9 cellular contexts compared by ENCODE assay signal in the genomic region with DNA sequence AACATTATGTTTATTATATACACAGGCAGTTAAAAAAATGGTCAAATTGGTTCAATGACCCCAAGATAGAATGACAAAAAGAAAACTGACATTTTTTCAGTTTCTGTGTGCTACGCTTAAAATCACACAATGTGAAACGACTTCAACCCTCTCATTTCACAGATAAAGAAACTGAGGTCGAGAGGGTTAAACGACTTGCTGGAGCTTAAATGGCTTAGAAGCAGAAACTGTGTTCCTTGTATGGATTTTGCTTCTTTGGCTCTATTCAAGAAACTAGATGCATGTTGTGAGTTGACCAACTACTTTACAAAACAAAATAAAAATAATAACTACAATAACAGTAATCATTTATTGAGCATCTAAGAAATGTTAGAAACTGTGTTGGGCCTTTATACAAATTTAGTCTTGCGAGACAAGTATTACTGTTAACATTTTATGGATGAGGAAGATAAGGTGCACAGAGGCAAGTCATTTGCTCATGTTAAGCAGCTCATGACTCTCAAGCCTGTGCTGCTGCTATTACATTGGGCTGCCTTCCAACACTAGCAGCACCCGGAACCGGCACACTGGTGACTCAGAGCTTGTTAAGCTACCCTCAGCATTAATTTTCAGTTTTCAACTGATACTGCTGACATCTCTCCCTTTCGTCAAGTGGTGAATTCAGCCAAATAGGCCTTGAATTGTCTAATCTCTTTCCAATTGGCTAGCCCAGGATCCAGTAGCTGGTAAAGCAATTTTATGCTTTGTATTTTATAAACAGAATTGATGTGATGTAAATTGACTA.
DNase-seq lines count a peak whose midpoint lies in the region; ATAC-seq and TF ChIP-seq lines count a peak whose summit lies in the region.
"Had no signal": no experiment of that assay in that cellular context is flagged by ENCODE, and none has a peak within 500 bp of the region (broad histone marks: within the 10 kb centered on the region; RNA-seq: fewer than 3 reads in every experiment).

No MANE protein-coding gene starts in this region.

- peak; percentile 4 for DNase-seq in G401 (ENCODE audit: low spot score)
- peak; percentile 44 for DNase-seq in NCI-H460 (ENCODE audit: extremely low read depth, low read depth)
- peak; percentile 81 for DNase-seq in fibroblast of gingiva (ENCODE audit: low read depth)
- peak; percentile 17 to 54 for DNase-seq in psoas muscle
- no peak for DNase-seq in GM13976 (ENCODE audit: low spot score)
- DNase-seq in COR-L47 (lab: John Stamatoyannopoulos, UW) = no peak

- in situ Hi-C loops in G401 (cut with HindIII; ENCODE audit: low sequenced_read_pairs) = no loop called here
- in situ Hi-C loops in GM13976 (cut with MboI; ENCODE audit: low sequenced_read_pairs, unreplicated experiment) = no loop called here

- ATAC-seq in psoas muscle (peak in 3 of 4 donors; percentile 34 to 51 (median 44)), HG02588 (IDR thresholded peaks at IDR 0.05; ENCODE audit: unreplicated experiment) (no peak), GM18498 (IDR thresholded peaks at IDR 0.05; ENCODE audit: unreplicated experiment) (no peak)
- ATAC-seq: GM23338 had no signal

- TF ChIP-seq CTCF in psoas muscle (IDR thresholded peaks at IDR 0.05) = no peak
- no peak for TF ChIP-seq CTCF in GM13976 (IDR thresholded peaks at IDR 0.05; ENCODE audit: borderline replicate concordance, control extremely low read depth, extremely low read depth, insufficient read depth, missing control alignments)

- intact Hi-C loops in psoas muscle (cut with DNase I) = no loop called here

- no peak overlapping the region for H3K4me3 ChIP-seq in psoas muscle
- H3K4me3 ChIP-seq: GM23338 had no signal

- H3K4me1 ChIP-seq in psoas muscle = no peaks in the 10 kb centered on the region

- no peaks in the 10 kb centered on the region for H3K27me3 ChIP-seq in psoas muscle (ENCODE audit: insufficient read depth in 3 of 3, low read length in 2 of 3)

- no peaks in the 10 kb centered on the region for H3K9me3 ChIP-seq in psoas muscle

- no peaks in the 10 kb centered on the region for H3K36me3 ChIP-seq in psoas muscle (ENCODE audit: insufficient read depth in 1 of 2, low read depth in 1 of 2)

- H3K27ac ChIP-seq in psoas muscle = no peak overlapping the region

- 58 to 66% (median 62%) methylated on average over 8 of the region's 8 CpGs for WGBS in psoas muscle, 3 donors

Comparison
In these comparisons a context has a peak if more than half of its experiments do, and no peak if none do; other contexts are left out.
1. DNase-seq: peak in G401 (single experiment), NCI-H460 (single experiment), fibroblast of gingiva (single experiment) and psoas muscle (2 of 2); none in GM13976 (single experiment) and COR-L47 (single experiment).
2. ATAC-seq: peak in psoas muscle (3 of 4); none in HG02588 (single experiment) and GM18498 (single experiment).